Comparison of ENCODE assay signal across 26 cellular contexts in the genomic region with DNA sequence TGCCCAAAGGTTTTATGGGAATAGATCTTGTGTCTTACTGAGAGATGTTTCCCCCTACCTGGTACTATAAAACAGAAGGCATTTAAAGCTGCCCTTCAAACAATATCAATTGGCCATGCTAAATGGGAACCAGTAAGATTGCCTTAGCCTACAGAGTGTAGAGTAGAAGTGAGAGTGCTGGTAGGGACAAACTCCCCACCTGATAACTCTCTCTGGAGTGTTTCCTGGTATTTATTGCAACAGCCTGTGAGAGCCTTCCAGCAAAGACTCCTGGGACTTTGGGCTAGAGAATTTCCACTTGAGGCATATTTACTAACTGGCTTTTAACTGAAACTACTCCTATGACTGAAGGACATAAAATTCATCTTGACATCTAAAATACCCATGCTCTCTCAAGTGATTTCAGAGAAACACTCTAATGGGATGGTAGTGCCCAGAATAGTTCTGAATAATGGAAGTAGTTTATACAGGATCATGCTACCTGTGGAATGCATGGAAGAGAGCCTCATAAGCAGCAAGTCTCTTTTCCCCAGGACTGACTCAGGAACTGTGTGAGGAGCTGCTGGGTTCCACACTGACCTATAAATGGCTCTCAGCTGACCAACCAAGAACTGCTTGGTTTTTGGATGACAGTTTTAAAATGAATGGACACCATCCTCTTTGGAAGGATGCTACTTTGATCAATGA.
"Had no signal": no experiment of that assay in that cellular context is flagged by ENCODE, and none has a peak within 500 bp of the region (broad histone marks: within the 10 kb centered on the region; RNA-seq: fewer than 3 reads in every experiment).

No MANE protein-coding gene starts in this region.

- H3K36me3 ChIP-seq: colonic mucosa, esophagus muscularis mucosa, gastroesophageal sphincter, heart left ventricle, neural progenitor cell, right atrium auricular region, suprapubic skin, transverse colon had no signal

- H3K4me3 ChIP-seq: colonic mucosa, esophagus muscularis mucosa, gastroesophageal sphincter, heart left ventricle, hepatocyte, neural progenitor cell, right atrium auricular region, smooth muscle cell, suprapubic skin, transverse colon had no signal

- H3K27ac ChIP-seq: colonic mucosa, esophagus muscularis mucosa, foreskin keratinocyte, gastroesophageal sphincter, heart left ventricle, hepatocyte, neural progenitor cell, parathyroid adenoma, right atrium auricular region, suprapubic skin, transverse colon had no signal

- H3K79me2 ChIP-seq: hepatocyte, parathyroid adenoma had no signal

- H3K27me3 ChIP-seq: colonic mucosa, esophagus muscularis mucosa, foreskin keratinocyte, gastroesophageal sphincter, heart left ventricle, hepatocyte, neural progenitor cell, right atrium auricular region, suprapubic skin, transverse colon had no signal

- H3K9ac ChIP-seq: neural progenitor cell, parathyroid adenoma had no signal

- H3K4me2 ChIP-seq: hepatocyte, neural progenitor cell, smooth muscle cell had no signal

- H2AFZ ChIP-seq: hepatocyte, neural progenitor cell, parathyroid adenoma had no signal

- H3K4me1 ChIP-seq: colonic mucosa, esophagus muscularis mucosa, gastroesophageal sphincter, heart left ventricle, neural progenitor cell, parathyroid adenoma, right atrium auricular region, suprapubic skin, transverse colon had no signal

- DNase-seq: colonic mucosa; dermis blood vessel endothelial cell; effector memory CD4-positive, alpha-beta T cell; foreskin keratinocyte; heart left ventricle; kidney; left colon; left ventricle myocardium superior; mesenchymal stem cell; naive thymus-derived CD4-positive, alpha-beta T cell; stimulated activated CD4-positive, alpha-beta T cell treated with anti-CD3 and anti-CD28 coated beads, Interleukin-12 subunit alpha, Interleukin-12 subunit beta, amount 100 ng/mL, for 4 hours; stimulated activated CD4-positive, alpha-beta T cell treated with anti-CD3 and anti-CD28 coated beads, Interleukin-1b, Interleukin-23, amount 100 ng/mL, for 48 hours; stimulated activated CD4-positive, alpha-beta T cell treated with anti-CD3 and anti-CD28 coated beads, Interleukin-4, amount 100 ng/mL, for 1 hour; stimulated activated CD8-positive, alpha-beta memory T cell treated with anti-CD3 and anti-CD28 coated beads, Interleukin-4, amount 100 ng/mL, for 48 hours; stimulated activated naive CD4-positive, alpha-beta T cell; stimulated activated naive CD8-positive, alpha-beta T cell treated with anti-CD3 and anti-CD28 coated beads, Interleukin-15, amount 100 ng/mL, for 72 hours; transverse colon had no signal

- ATAC-seq: foreskin keratinocyte; gastroesophageal sphincter; heart left ventricle; left colon; left ventricle myocardium superior; naive thymus-derived CD4-positive, alpha-beta T cell; sciatic nerve; stimulated activated naive CD8-positive, alpha-beta T cell treated with anti-CD3 and anti-CD28 coated beads, Interleukin-15, amount 100 ng/mL, for 72 hours had no signal

- H3K9me3 ChIP-seq: colonic mucosa, esophagus muscularis mucosa, gastroesophageal sphincter, transverse colon had no signal
